18 cellular contexts compared by ENCODE assay signal in the genomic region with DNA sequence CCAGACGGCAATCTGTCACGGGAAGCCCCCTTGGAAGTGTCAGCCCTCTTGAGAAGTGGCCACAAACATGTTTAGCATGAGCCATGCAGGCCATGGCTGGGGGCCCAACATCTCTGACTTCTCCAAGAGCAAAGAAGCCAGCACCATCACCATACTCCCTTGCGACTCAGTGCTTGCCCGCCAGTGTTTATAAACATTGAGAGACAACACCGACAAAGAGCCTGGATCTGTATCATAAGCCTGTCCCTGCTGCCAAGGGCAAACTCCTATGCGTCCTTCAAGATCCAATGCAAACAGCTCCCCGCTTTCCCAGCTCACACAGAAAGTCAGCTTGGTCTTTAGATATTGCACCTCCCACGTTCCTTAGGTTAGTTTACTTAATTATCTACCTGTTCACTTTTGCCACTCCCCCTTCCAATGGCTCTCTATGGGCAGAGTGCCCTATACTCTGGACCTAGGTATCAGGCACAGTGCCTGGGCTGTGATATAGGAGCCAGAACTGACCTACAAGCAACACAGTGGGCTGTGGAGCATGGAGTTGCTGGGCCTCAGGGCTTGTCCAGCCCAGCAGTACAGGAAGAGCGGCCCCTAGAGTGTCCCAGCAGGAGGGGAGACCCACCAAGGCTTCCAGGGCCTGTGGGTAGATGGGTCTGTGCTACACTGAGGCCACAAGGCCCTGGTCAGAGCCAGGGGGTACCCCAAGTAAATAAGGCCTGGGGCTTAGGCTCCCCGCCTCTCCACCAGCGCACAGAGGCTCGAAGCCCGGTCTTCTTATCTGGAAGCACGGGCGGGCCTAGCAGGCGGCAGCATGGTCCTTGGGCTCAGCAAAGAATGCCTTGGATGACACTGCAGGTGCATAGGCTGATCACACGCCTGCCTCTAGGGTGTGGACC. TPM values are rescaled to one million over a fixed set of nuclear protein-coding genes. Genes with fewer than 3 reads are reported as not detected.
DNase-seq lines count a peak whose midpoint lies in the region; ATAC-seq and TF ChIP-seq lines count a peak whose summit lies in the region.
"Had no signal": no experiment of that assay in that cellular context is flagged by ENCODE, and none has a peak within 500 bp of the region (broad histone marks: within the 10 kb centered on the region; RNA-seq: fewer than 3 reads in every experiment).

No MANE protein-coding gene starts in this region.

- TF ChIP-seq CTCF in spleen (IDR thresholded peaks at IDR 0.05 in 8 of 11, conservative IDR thresholded peaks at IDR 0.05 in 3 of 11), result no peak

- intact Hi-C loops in left colon (cut with DNase I, micrococcal nuclease) (no loop called here), spleen (cut with DNase I; ENCODE audit: low total_unique reads) (no loop called here)

- H3K4me3 Mint-ChIP-seq in activated CD8-positive, alpha-beta T cell treated with anti-CD3 and anti-CD28 coated beads, Interleukin-2, amount 10 ng/mL, durations not matched to agents 7 days and 5 days, result no peak overlapping the region
- H3K4me3 Mint-ChIP-seq: nephron progenitor cell had no signal

- peaks cover 13% of the 10 kb centered on the region for H3K27me3 Mint-ChIP-seq in activated CD8-positive, alpha-beta T cell treated with anti-CD3 and anti-CD28 coated beads, Interleukin-2, amount 10 ng/mL, durations not matched to agents 7 days and 5 days (ENCODE audit: low read depth)

- POLR2A ChIA-PET in activated CD8-positive, alpha-beta T cell treated with anti-CD3 and anti-CD28 coated beads, Interleukin-2, amount 10 ng/mL, durations not matched to agents 7 days and 5 days (lab: Charles Lee), result no interaction called here

- no peaks in the 10 kb centered on the region for H3K36me3 Mint-ChIP-seq in activated CD8-positive, alpha-beta T cell treated with anti-CD3 and anti-CD28 coated beads, Interleukin-2, amount 10 ng/mL, durations not matched to agents 7 days and 5 days (ENCODE audit: low read depth)

- WGBS in spleen, 5 donors, result 76 to 90% (median 87%) methylated on average over 9 to 17 of the region's 17 CpGs

- H3K4me1 Mint-ChIP-seq in activated CD8-positive, alpha-beta T cell treated with anti-CD3 and anti-CD28 coated beads, Interleukin-2, amount 10 ng/mL, durations not matched to agents 7 days and 5 days (ENCODE audit: low read depth), result no peaks in the 10 kb centered on the region

- DNase-seq in activated CD8-positive, alpha-beta memory T cell treated with anti-CD3 and anti-CD28 coated beads for 24 hours, result peak; percentile 38
- no peak for DNase-seq in activated CD8-positive, alpha-beta memory T cell treated with anti-CD3 and anti-CD28 coated beads, Interleukin-2, amount 50 U/mL, for 4 hours
- DNase-seq in activated CD8-positive, alpha-beta memory T cell treated with anti-CD3 and anti-CD28 coated beads, Interleukin-2, amount 50 U/mL, for 48 hours, result peak; percentile 30
- DNase-seq in left colon, result peak; percentile 0 to 7
- peak; percentile 70 for DNase-seq in spleen
- no peak for DNase-seq in NCI-H2081 treated with DMSO at 0.1 percent for 48 hours (lab: John Stamatoyannopoulos, UW)
- no peak for DNase-seq in activated CD8-positive, alpha-beta T cell treated with anti-CD3 and anti-CD28 coated beads, Interleukin-2, amount 10 ng/mL, durations not matched to agents 7 days and 5 days
- DNase-seq in HT-29 (ENCODE audit: low spot score), result no peak
- DNase-seq: brain microvascular endothelial cell, foreskin melanocyte, NCI-H187 treated with DMSO at 0.1 percent for 48 hours, NCI-H82, SIG-M5 had no signal

- H3K9me3 Mint-ChIP-seq in activated CD8-positive, alpha-beta T cell treated with anti-CD3 and anti-CD28 coated beads, Interleukin-2, amount 10 ng/mL, durations not matched to agents 7 days and 5 days (ENCODE audit: insufficient read depth), result no peaks in the 10 kb centered on the region
- H3K9me3 Mint-ChIP-seq: nephron progenitor cell had no signal

- H3K27ac Mint-ChIP-seq in activated CD8-positive, alpha-beta T cell treated with anti-CD3 and anti-CD28 coated beads, Interleukin-2, amount 10 ng/mL, durations not matched to agents 7 days and 5 days, result no peak overlapping the region
- H3K27ac Mint-ChIP-seq: nephron progenitor cell had no signal

- H3K9me3 ChIP-seq in spleen, result no peaks in the 10 kb centered on the region

- no peak overlapping the region for H3K4me3 ChIP-seq in spleen
- H3K4me3 ChIP-seq: smooth muscle cell had no signal

- no peak for ATAC-seq in left colon
- ATAC-seq in activated CD8-positive, alpha-beta T cell treated with anti-CD3 and anti-CD28 coated beads, Interleukin-2, amount 10 ng/mL, durations not matched to agents 7 days and 5 days, result no peak
- ATAC-seq: HCT116 had no signal

- no peak for TF ChIP-seq POLR2A in spleen (IDR thresholded peaks at IDR 0.05)

- H3K27me3 ChIP-seq in spleen (replicated peaks in 1 of 7), result peaks cover 0 to 10% (median 0%) of the 10 kb centered on the region in 7 donors

- H3K4me1 ChIP-seq in spleen, result no peaks in the 10 kb centered on the region

- H3K27ac ChIP-seq in spleen, result no peak overlapping the region
- H3K27ac ChIP-seq: brain microvascular endothelial cell had no signal

- CTCF ChIA-PET in activated CD8-positive, alpha-beta T cell treated with anti-CD3 and anti-CD28 coated beads, Interleukin-2, amount 10 ng/mL, durations not matched to agents 7 days and 5 days (lab: Charles Lee), result interaction anchor here (1.2 kb wide), 1 partner anchor 46 kb away, joined by 3 read pairs; no protein-coding TSS in a partner anchor

- no peaks in the 10 kb centered on the region for H3K36me3 ChIP-seq in spleen
- H3K36me3 ChIP-seq: brain microvascular endothelial cell had no signal

RNA-seq across cellular contexts. Expression of a gene that starts 37.7 kb away (rescaled TPM):
- total RNA-seq in left colon, result under 1 TPM; 0.61 to 0.76 TPM
- total RNA-seq in spleen, result 1 to 10 TPM in 1 of 7 donors, under 1 TPM in 4, not detected in 2; 0.20 to 2.9 (median 0.29) TPM
- 1 to 10 TPM in 1 of 3 donors, under 1 TPM in 2; 0.57 to 1.1 (median 0.65) TPM for polyA plus RNA-seq in spleen
- total RNA-seq in activated CD8-positive, alpha-beta T cell treated with anti-CD3 and anti-CD28 coated beads, Interleukin-2, amount 10 ng/mL, durations not matched to agents 7 days and 5 days, result not detected
- 1.8 and 1.9 TPM in 2 replicates for total RNA-seq in HT-29 (2014; rRNA removed; shearing (Covaris generic))
- total RNA-seq: kidney epithelial cell, smooth muscle cell had no signal
- polyA plus RNA-seq: AG04450, smooth muscle cell had no signal

Comparison
In these comparisons a context has a peak if more than half of its experiments do, and no peak if none do; other contexts are left out.
1. DNase-seq: peak in activated CD8-positive, alpha-beta memory T cell treated with anti-CD3 and anti-CD28 coated beads for 24 hours (single experiment), activated CD8-positive, alpha-beta memory T cell treated with anti-CD3 and anti-CD28 coated beads, Interleukin-2, amount 50 U/mL, for 48 hours (single experiment), left colon (2 of 2) and spleen (single experiment); none in activated CD8-positive, alpha-beta memory T cell treated with anti-CD3 and anti-CD28 coated beads, Interleukin-2, amount 50 U/mL, for 4 hours (single experiment), NCI-H2081 treated with DMSO at 0.1 percent for 48 hours (single experiment), activated CD8-positive, alpha-beta T cell treated with anti-CD3 and anti-CD28 coated beads, Interleukin-2, amount 10 ng/mL, durations not matched to agents 7 days and 5 days (single experiment) and HT-29 (single experiment).